ENCODE assay signal across 12 cellular contexts in genomic region chr12:108606492-108606891, GRCh38. TPM values are rescaled to one million over a fixed set of nuclear protein-coding genes. Genes with fewer than 3 reads are reported as not detected.
"Had no signal": no experiment of that assay in that cellular context is flagged by ENCODE, and none has a peak within 500 bp of the region (broad histone marks: within the 10 kb centered on the region; RNA-seq: fewer than 3 reads in every experiment).

No MANE protein-coding gene starts in this region.

- H3K9me3 Mint-ChIP-seq: dendritic cell treated with granulocyte-macrophage colony-stimulating factor and Interleukin-4, amounts not matched to agents 40 ng/mL and 50 ng/mL, for 4 days had no signal

- ATAC-seq: gastrocnemius medialis, heart right ventricle, right lobe of liver had no signal

- H3K4me3 Mint-ChIP-seq: dendritic cell treated with granulocyte-macrophage colony-stimulating factor and Interleukin-4, amounts not matched to agents 40 ng/mL and 50 ng/mL, for 4 days; neural crest cell had no signal

- H3K4me1 Mint-ChIP-seq: neural crest cell had no signal

- DNase-seq: activated T-cell treated with anti-CD3 and anti-CD28 coated beads, Interleukin-2, amount 50 U/mL, for 1 hour; cerebellar nuclear complex; effector memory CD4-positive, alpha-beta T cell; gastrocnemius medialis; heart right ventricle; ovary; right lobe of liver; SW 1271; T-helper 9 cell had no signal

- H3K27ac Mint-ChIP-seq: dendritic cell treated with granulocyte-macrophage colony-stimulating factor and Interleukin-4, amounts not matched to agents 40 ng/mL and 50 ng/mL, for 4 days had no signal

RNA-seq across cellular contexts. Expression of gene TMEM119, which starts 8.6 kb away (rescaled TPM):
- total RNA-seq: pulmonary artery endothelial cell had no signal
